ENCODE assay signal across 11 cellular contexts in the genomic region with DNA sequence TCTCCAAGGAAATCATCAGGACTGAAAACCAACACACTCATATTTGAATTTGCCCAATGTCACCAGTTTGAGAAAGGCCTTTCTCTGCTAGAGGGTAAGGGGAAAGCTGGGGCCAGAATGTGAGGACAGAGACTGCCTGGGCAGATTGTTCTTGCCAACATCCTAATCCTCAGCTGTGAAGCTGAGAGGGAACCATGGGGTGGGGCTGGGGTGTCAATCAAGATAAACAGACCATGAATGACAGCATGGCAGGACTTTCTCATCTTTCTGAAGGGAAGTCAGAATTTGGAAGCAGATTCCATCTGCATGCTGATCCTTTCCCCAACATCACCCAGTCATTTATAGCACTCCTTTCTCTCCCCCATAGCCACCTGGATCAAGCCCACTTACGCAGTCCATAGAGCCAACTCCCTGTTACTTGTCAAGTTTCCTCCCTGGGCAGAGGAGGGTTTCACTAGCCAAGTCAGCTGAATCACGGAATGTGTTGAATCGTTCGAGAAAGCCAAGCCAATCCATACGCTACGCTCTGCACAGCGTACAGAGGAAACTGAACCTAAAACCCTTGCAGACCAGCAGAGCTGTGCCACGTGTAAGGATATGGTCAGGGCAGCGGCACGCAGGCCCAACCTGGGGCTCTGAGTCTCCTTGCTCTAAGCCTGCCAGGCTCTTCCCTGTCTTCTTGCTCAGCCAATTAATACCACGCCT. TPM values are rescaled to one million over a fixed set of nuclear protein-coding genes. Genes with fewer than 3 reads are reported as not detected.
DNase-seq lines count a peak whose midpoint lies in the region; ATAC-seq and TF ChIP-seq lines count a peak whose summit lies in the region.
"Had no signal": no experiment of that assay in that cellular context is flagged by ENCODE, and none has a peak within 500 bp of the region (broad histone marks: within the 10 kb centered on the region; RNA-seq: fewer than 3 reads in every experiment).

No MANE protein-coding gene starts in this region.

- H3K18ac ChIP-seq in trophoblast cell (ENCODE audit: low read length): peak overlapping the region; percentile 23

- no peak overlapping the region for H4K8ac ChIP-seq in trophoblast cell (ENCODE audit: low read depth, low read length)

- no peak overlapping the region for H2BK12ac ChIP-seq in trophoblast cell (ENCODE audit: low read length)

- H2BK5ac ChIP-seq in trophoblast cell (ENCODE audit: low read depth, low read length, poor library complexity): no peak overlapping the region

- H3K27me3 Mint-ChIP-seq in T-cell (peaks cover 16 to 17% of the 10 kb centered on the region in 2 donors), HFFc6 (ENCODE audit: insufficient read depth) (peaks cover 25% of the 10 kb centered on the region)

- H3K4me1 ChIP-seq in trophoblast cell (ENCODE audit: control insufficient read depth in 1 of 2, insufficient read depth in 2 of 2, low read length in 2 of 2): peaks cover 2 to 19% of the 10 kb centered on the region in 2 experiments

- H3K4me2 ChIP-seq in trophoblast cell (ENCODE audit: low read length): no peak overlapping the region

- peaks cover 3% of the 10 kb centered on the region for H3K9me3 ChIP-seq in trophoblast cell (ENCODE audit: insufficient read depth, low read depth, low read length)
- H3K9me3 ChIP-seq: esophagus squamous epithelium had no signal

- no peak overlapping the region for H3K4me3 ChIP-seq in trophoblast cell (ENCODE audit: low read depth, low read length)
- H3K4me3 ChIP-seq: esophagus squamous epithelium had no signal

- peaks cover 7% of the 10 kb centered on the region for H3K79me1 ChIP-seq in trophoblast cell (ENCODE audit: low read length)

- ATAC-seq in T-cell (replicated peaks in 1 of 4): peak in 3 of 4 experiments; percentile 61 to 93 (median 72)
- ATAC-seq: left ventricle myocardium superior had no signal

- H2AFZ ChIP-seq in trophoblast cell (ENCODE audit: insufficient read depth, low read length, poor library complexity): no peak overlapping the region

- peaks cover 3% of the 10 kb centered on the region for H3K79me2 ChIP-seq in trophoblast cell (ENCODE audit: control insufficient read depth, insufficient read depth, low read length, poor library complexity)

- DNase-seq in HEK293T (ENCODE audit: extremely low spot score) (no peak), T-cell (peak in 1 of 34 experiments; percentile 13), trophoblast cell (peak in 1 of 2 donors; percentile 31), HFFc6 (no peak), NCI-H2227 treated with DMSO at 0.1 percent for 48 hours (lab: John Stamatoyannopoulos, UW) (no peak), HCEC 1CT (no peak)
- DNase-seq: esophagus squamous epithelium; left ventricle myocardium superior; NCI-H524; stimulated activated naive CD4-positive, alpha-beta T cell treated with Interleukin-2 at 50 U/mL for 16 hours had no signal

- H3K14ac ChIP-seq in trophoblast cell (ENCODE audit: low read length): no peak overlapping the region

- no peak overlapping the region for H3K27ac ChIP-seq in trophoblast cell (ENCODE audit: low read depth, low read length)

- peak overlapping the region; percentile 49 for H2AK5ac ChIP-seq in trophoblast cell (ENCODE audit: low read length)

- H4K12ac ChIP-seq in trophoblast cell (ENCODE audit: low read depth, low read length): no peak overlapping the region

- H3K9me3 Mint-ChIP-seq in T-cell: no peaks in the 10 kb centered on the region
- no peaks in the 10 kb centered on the region for H3K9me3 Mint-ChIP-seq in HFFc6

- POLR2A ChIA-PET in HEK293T (lab: Yijun Ruan, JAX): interaction anchor here (1.2 kb wide), 1 partner anchor 16 kb away, joined by 3 read pairs; no protein-coding TSS in a partner anchor
- POLR2A ChIA-PET in T-cell (lab: Charles Lee): no interaction called here

- H3K36me3 ChIP-seq in trophoblast cell (ENCODE audit: control insufficient read depth in 1 of 2, insufficient read depth in 2 of 2, low read length in 2 of 2): peaks cover 0 to 3% of the 10 kb centered on the region in 2 experiments
- H3K36me3 ChIP-seq: esophagus squamous epithelium had no signal

- H3K27me3 ChIP-seq in trophoblast cell (ENCODE audit: insufficient read depth, low read length): no peaks in the 10 kb centered on the region

- H4K91ac ChIP-seq in trophoblast cell (ENCODE audit: low read depth, low read length): no peak overlapping the region

- TF ChIP-seq CTCF in HFFc6 (IDR thresholded peaks at IDR 0.05): no peak

- TF ChIP-seq POLR2A in GM19193 (IDR thresholded peaks at IDR 0.05; ENCODE audit: extremely low read depth, insufficient read depth, insufficient read length): peak; percentile 44

- no peak overlapping the region for H3K4me3 Mint-ChIP-seq in T-cell
- H3K4me3 Mint-ChIP-seq in HFFc6: no peak overlapping the region

- H3K4me1 Mint-ChIP-seq in T-cell (peaks cover 0 to 8% (median 3%) of the 10 kb centered on the region in 3 donors), HFFc6 (ENCODE audit: low read depth) (no peaks in the 10 kb centered on the region)

- H3K4ac ChIP-seq in trophoblast cell (ENCODE audit: low read depth, low read length): peak overlapping the region; percentile 81

- H3K9ac ChIP-seq in trophoblast cell (ENCODE audit: low read length): no peak overlapping the region

- no peak overlapping the region for H3K23ac ChIP-seq in trophoblast cell (ENCODE audit: low read length)

- no peak overlapping the region for H2BK120ac ChIP-seq in trophoblast cell (ENCODE audit: insufficient read depth, low read length, poor library complexity)

- CTCF ChIA-PET in HEK293T (lab: Yijun Ruan, JAX) (no interaction called here), T-cell (lab: Charles Lee) (no interaction called here)

- no peaks in the 10 kb centered on the region for H3K36me3 Mint-ChIP-seq in T-cell
- H3K36me3 Mint-ChIP-seq in HFFc6 (ENCODE audit: low read depth): no peaks in the 10 kb centered on the region

- peak overlapping the region in 1 of 2 donors; percentile 79 for H3K27ac Mint-ChIP-seq in T-cell
- H3K27ac Mint-ChIP-seq in HFFc6: no peak overlapping the region

- no CpG with 5 or more reads among the region's 11 CpGs for WGBS in trophoblast cell (ENCODE audit: extremely low coverage, insufficient coverage, insufficient read length)

TF ChIP-seq in HEK293T, 16 proteins besides CTCF, POLR2A, EP300 and RAD21:
- no peak for TF ChIP-seq SUZ12 (IDR thresholded peaks at IDR 0.05)
- TF ChIP-seq, protein P1, sequence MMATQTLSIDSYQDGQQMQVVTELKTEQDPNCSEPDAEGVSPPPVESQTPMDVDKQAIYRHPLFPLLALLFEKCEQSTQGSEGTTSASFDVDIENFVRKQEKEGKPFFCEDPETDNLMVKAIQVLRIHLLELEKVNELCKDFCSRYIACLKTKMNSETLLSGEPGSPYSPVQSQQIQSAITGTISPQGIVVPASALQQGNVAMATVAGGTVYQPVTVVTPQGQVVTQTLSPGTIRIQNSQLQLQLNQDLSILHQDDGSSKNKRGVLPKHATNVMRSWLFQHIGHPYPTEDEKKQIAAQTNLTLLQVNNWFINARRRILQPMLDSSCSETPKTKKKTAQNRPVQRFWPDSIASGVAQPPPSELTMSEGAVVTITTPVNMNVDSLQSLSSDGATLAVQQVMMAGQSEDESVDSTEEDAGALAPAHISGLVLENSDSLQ (IDR thresholded peaks at IDR 0.05): peak; percentile 45; the same call in 1 of the 2 replicates

RNA-seq across cellular contexts. Expression of a gene that starts 14.9 kb away (rescaled TPM):
- total RNA-seq in T-cell: under 1 TPM; 0.21 to 0.79 (median 0.70) TPM
- polyA plus RNA-seq in trophoblast cell (2013): 27.7 and 29.6 TPM in 2 replicates
- total RNA-seq in HFFc6 (2021; fragmentation: NEBNext Ultra II Directional; extraction: Animal tissue kit (Norgen Biotek cat#: 25700)): under 1 TPM; 0.12 to 0.41 (median 0.23) TPM
- total RNA-seq: left ventricle myocardium superior had no signal
